Comparison of ENCODE assay signal across 24 cellular contexts in the genomic region with DNA sequence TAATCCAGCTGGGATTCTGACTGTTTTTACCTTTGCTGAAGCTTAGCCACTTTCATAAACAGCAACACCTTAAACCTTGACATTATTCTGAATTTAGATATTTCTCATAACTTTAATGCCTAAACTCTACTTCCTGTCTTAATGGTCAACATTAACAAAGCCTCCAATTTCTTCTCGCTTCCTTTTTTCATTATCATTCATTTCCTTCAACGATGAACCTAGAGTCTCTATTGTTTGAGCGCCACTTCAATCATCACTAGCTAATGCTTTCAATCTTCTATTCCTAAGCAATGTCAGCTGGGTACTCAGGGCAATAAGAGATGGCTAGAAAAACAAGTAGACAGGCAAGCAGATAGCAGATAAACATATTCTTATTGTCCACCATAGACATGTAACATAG.
DNase-seq lines count a peak whose midpoint lies in the region; ATAC-seq and TF ChIP-seq lines count a peak whose summit lies in the region.
"Had no signal": no experiment of that assay in that cellular context is flagged by ENCODE, and none has a peak within 500 bp of the region (broad histone marks: within the 10 kb centered on the region; RNA-seq: fewer than 3 reads in every experiment).

No MANE protein-coding gene starts in this region.

- H3K27me3 Mint-ChIP-seq in natural killer cell (ENCODE audit: low read depth in 2 of 2): no peaks in the 10 kb centered on the region
- H3K27me3 Mint-ChIP-seq: stimulated activated naive CD8-positive, alpha-beta T cell treated with anti-CD3 and anti-CD28 coated beads, Interleukin-15, Interleukin-2, amounts not matched to agents 100 ng/mL and 50 ng/mL, for 24 hours had no signal

- H3K4me1 Mint-ChIP-seq in natural killer cell: no peaks in the 10 kb centered on the region

- no peak overlapping the region for H3K4me3 Mint-ChIP-seq in natural killer cell
- H3K4me3 Mint-ChIP-seq: HFFc6; stimulated activated naive CD8-positive, alpha-beta T cell treated with anti-CD3 and anti-CD28 coated beads, Interleukin-15, Interleukin-2, amounts not matched to agents 100 ng/mL and 50 ng/mL, for 24 hours had no signal

- ATAC-seq in GM18517 (IDR thresholded peaks at IDR 0.05; ENCODE audit: unreplicated experiment): peak; percentile 71
- peak; percentile 63 for ATAC-seq in GM19452 (IDR thresholded peaks at IDR 0.05; ENCODE audit: unreplicated experiment)
- ATAC-seq in HG02970 (IDR thresholded peaks at IDR 0.05; ENCODE audit: low FRiP score, unreplicated experiment): peak; percentile 54
- ATAC-seq in HG03457 (IDR thresholded peaks at IDR 0.05; ENCODE audit: unreplicated experiment): peak; percentile 59
- ATAC-seq in natural killer cell: no peak
- ATAC-seq: esophagus mucosa, foreskin keratinocyte had no signal

- TF ChIP-seq CTCF in natural killer cell (IDR thresholded peaks at IDR 0.05): no peak

- H3K27ac Mint-ChIP-seq in natural killer cell: no peak overlapping the region
- H3K27ac Mint-ChIP-seq: HFFc6; stimulated activated naive CD8-positive, alpha-beta T cell treated with anti-CD3 and anti-CD28 coated beads, Interleukin-15, Interleukin-2, amounts not matched to agents 100 ng/mL and 50 ng/mL, for 24 hours had no signal

- intact Hi-C loops in natural killer cell (cut with micrococcal nuclease): no loop called here

- DNase-seq in RKO (ENCODE audit: low spot score) (no peak), natural killer cell (no peak), NCI-H2081 treated with DMSO at 0.1 percent for 48 hours (lab: John Stamatoyannopoulos, UW) (no peak)
- no peak for DNase-seq in activated CD8-positive, alpha-beta memory T cell treated with anti-CD3 and anti-CD28 coated beads for 24 hours
- DNase-seq: ACHN; activated naive CD4-positive, alpha-beta T cell; activated T-cell treated with anti-CD3 and anti-CD28 coated beads, Interleukin-2, amount 50 U/mL, for 1 hour; DMS79; foreskin keratinocyte; GF-D8; HFFc6; KG1; MM.1S; NCI-H1417 treated with DMSO at 0.1 percent for 48 hours; NCI-H524; Peyer's patch; SJCRH30; stimulated activated CD4-positive, alpha-beta T cell treated with anti-CD3 and anti-CD28 coated beads, Interleukin-15, amount 100 ng/mL, for 24 hours had no signal

- no peaks in the 10 kb centered on the region for H3K36me3 Mint-ChIP-seq in natural killer cell

- H3K9me3 Mint-ChIP-seq in natural killer cell: peaks cover 15% of the 10 kb centered on the region in 2 donors
- H3K9me3 Mint-ChIP-seq: stimulated activated naive CD8-positive, alpha-beta T cell treated with anti-CD3 and anti-CD28 coated beads, Interleukin-15, Interleukin-2, amounts not matched to agents 100 ng/mL and 50 ng/mL, for 24 hours had no signal

Comparison
In these comparisons a context has a peak if more than half of its experiments do, and no peak if none do; other contexts are left out.
1. ATAC-seq: peak in GM18517 (single experiment), GM19452 (single experiment), HG02970 (single experiment) and HG03457 (single experiment); none in natural killer cell (0 of 3).